Comparison of ENCODE assay signal across 2 cellular contexts in genomic region chr10:79149345-79149661, GRCh38.
TF ChIP-seq lines count a peak whose summit lies in the region.

No MANE protein-coding gene starts in this region.

TF ChIP-seq in A549, 52 proteins besides CTCF, POLR2A, EP300 and RAD21:
- no peak for TF ChIP-seq RCOR1 (IDR thresholded peaks at IDR 0.05; ENCODE audit: low read depth, low read length)
- no peak for TF ChIP-seq RARB (CRISPR knock-in tag; IDR thresholded peaks at IDR 0.05)
- no peak for TF ChIP-seq JUNB (IDR thresholded peaks at IDR 0.05)
- TF ChIP-seq ZSCAN20 (CRISPR knock-in tag; IDR thresholded peaks at IDR 0.05): no peak
- no peak for TF ChIP-seq CEBPB (IDR thresholded peaks at IDR 0.05)
- no peak for TF ChIP-seq MYC (IDR thresholded peaks at IDR 0.05; ENCODE audit: borderline replicate concordance, low read length)
- TF ChIP-seq PHF8 (IDR thresholded peaks at IDR 0.05; ENCODE audit: borderline replicate concordance, low read depth): no peak
- TF ChIP-seq PBX3 (IDR thresholded peaks at IDR 0.05): no peak
- no peak for TF ChIP-seq CBX8 (IDR thresholded peaks at IDR 0.05)
- TF ChIP-seq FOSL2 (IDR thresholded peaks at IDR 0.05): no peak
- TF ChIP-seq FOSL2 (CRISPR knock-in tag; IDR thresholded peaks at IDR 0.05): no peak
- no peak for TF ChIP-seq FOXS1 (CRISPR knock-in tag; IDR thresholded peaks at IDR 0.05)
- TF ChIP-seq SREBF2 (IDR thresholded peaks at IDR 0.05): no peak
- TF ChIP-seq ZC3H11A (IDR thresholded peaks at IDR 0.05): no peak
- no peak for TF ChIP-seq KDM5A (IDR thresholded peaks at IDR 0.05)
- no peak for TF ChIP-seq ELK1 (IDR thresholded peaks at IDR 0.05; ENCODE audit: low read depth, low read length)
- TF ChIP-seq BCL3 (IDR thresholded peaks at IDR 0.05): no peak
TF ChIP-seq in A549: peak in this region for 0.

TF ChIP-seq in H1, 55 proteins besides CTCF, POLR2A, EP300 and RAD21:
- TF ChIP-seq SP1 (IDR thresholded peaks at IDR 0.05; ENCODE audit: low read depth, low read length) (no peak), RBBP5 (IDR thresholded peaks at IDR 0.05; ENCODE audit: borderline replicate concordance, low read depth, low read length) (no peak), CREB1 (IDR thresholded peaks at IDR 0.05) (no peak), CHD1 (IDR thresholded peaks at IDR 0.05; ENCODE audit: low read depth, low read length) (no peak), E2F6 (IDR thresholded peaks at IDR 0.05) (no peak), TCF12 (IDR thresholded peaks at IDR 0.05; ENCODE audit: low read depth, low read length) (no peak), POLR2AphosphoS5 (IDR thresholded peaks at IDR 0.05; ENCODE audit: low read depth, low read length) (no peak), CTBP2 (IDR thresholded peaks at IDR 0.05; ENCODE audit: borderline replicate concordance, insufficient read depth, insufficient read length, low read length) (no peak), TAF7 (optimal IDR thresholded peaks at IDR 0.05; ENCODE audit: borderline replicate concordance, low read depth, low read length) (no peak)
